8 cellular contexts compared by ENCODE assay signal in the genomic region with DNA sequence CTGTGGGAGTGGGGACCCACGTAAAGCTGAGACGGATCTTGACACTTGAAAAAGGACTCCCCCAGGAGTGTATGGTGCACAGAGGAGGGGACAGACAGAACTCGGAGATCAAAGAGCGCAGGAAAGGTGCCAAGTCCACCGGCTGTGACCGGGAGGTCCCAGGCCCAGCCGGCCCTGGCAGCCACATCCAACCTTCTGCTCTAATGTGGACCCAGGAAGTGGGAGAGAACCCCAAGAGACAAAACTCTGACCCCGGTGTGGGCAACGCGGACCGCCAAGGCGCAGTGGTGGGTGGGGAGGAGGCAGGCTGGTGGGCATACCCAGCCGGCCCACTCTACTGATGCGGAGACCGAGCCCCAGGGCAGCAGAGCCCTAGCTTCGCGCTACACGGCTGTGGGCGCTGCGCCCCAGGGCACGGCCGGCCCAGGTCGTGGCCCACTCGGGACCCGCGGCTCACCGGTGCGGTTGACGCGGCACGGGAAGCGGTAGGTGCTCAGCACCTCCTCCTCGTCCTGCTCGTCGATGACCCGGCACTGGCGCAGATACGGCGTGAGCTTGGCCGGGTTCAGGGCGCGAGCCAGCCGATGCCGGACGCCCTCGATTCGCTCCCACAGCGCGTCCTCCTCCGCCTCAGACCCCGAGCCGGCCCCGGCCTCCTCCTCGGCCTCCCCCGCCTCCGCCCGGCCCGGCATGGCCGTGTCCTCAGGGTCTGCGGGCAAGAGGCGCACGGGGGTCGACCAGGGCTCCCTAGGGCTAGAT. TPM values are rescaled to one million over a fixed set of nuclear protein-coding genes. Genes with fewer than 3 reads are reported as not detected.
DNase-seq lines count a peak whose midpoint lies in the region; TF ChIP-seq lines count a peak whose summit lies in the region.

No MANE protein-coding gene starts in this region.

- peaks cover 53% of the 10 kb centered on the region for H3K79me2 ChIP-seq in PC-9 (ENCODE audit: low read depth)
- no peaks in the 10 kb centered on the region for H3K79me2 ChIP-seq in neural progenitor cell (ENCODE audit: low read depth)

- H3K36me3 ChIP-seq in BLaER1, result no peaks in the 10 kb centered on the region
- H3K36me3 ChIP-seq in PC-9 (ENCODE audit: low read depth), result 0 out of 2 replicates have a peak, but pooled peaks cover 11% of the 10 kb centered on the region
- H3K36me3 ChIP-seq in neural progenitor cell, result no peaks in the 10 kb centered on the region

- H4K20me1 ChIP-seq in BLaER1, result peaks cover 34% of the 10 kb centered on the region
- no peaks in the 10 kb centered on the region for H4K20me1 ChIP-seq in PC-9 (ENCODE audit: insufficient read depth)
- H4K20me1 ChIP-seq in neural progenitor cell (ENCODE audit: low read depth), result no peaks in the 10 kb centered on the region

- peaks cover 31% of the 10 kb centered on the region for H3K4me1 Mint-ChIP-seq in neural progenitor cell

- intact Hi-C loops in PC-9 (cut with micrococcal nuclease; ENCODE audit: unreplicated experiment), result no loop called here

- H3K4me1 ChIP-seq in BLaER1 (peaks cover 14% of the 10 kb centered on the region), PC-9 (replicated peaks; ENCODE audit: insufficient read depth) (peaks cover 22% of the 10 kb centered on the region), neural progenitor cell (no peaks in the 10 kb centered on the region)

- peaks cover 96% of the 10 kb centered on the region for H3K27me3 ChIP-seq in BLaER1
- no peaks in the 10 kb centered on the region for H3K27me3 ChIP-seq in PC-9 (ENCODE audit: insufficient read depth, low read depth)
- H3K27me3 ChIP-seq in neural progenitor cell, result peaks cover 69% of the 10 kb centered on the region

- H3K4me3 ChIP-seq in BLaER1 (peak overlapping the region; percentile 66), PC-9 (peak overlapping the region; percentile 76), epithelial cell of proximal tubule (ENCODE audit: low read depth, low read length) (peak overlapping the region; percentile 87), neural progenitor cell (peak overlapping the region; percentile 64)

- H2AFZ ChIP-seq in PC-9, result peak overlapping the region; percentile 87
- H2AFZ ChIP-seq in neural progenitor cell (replicated peaks), result peak overlapping the region; percentile 96

- H3K4me3 Mint-ChIP-seq in neural progenitor cell, result peak overlapping the region; percentile 86

- DNase-seq in PC-9, result peak in 1 of 2 experiments; percentile 26
- no peak for DNase-seq in epithelial cell of proximal tubule (ENCODE audit: low read depth)
- peak; percentile 49 for DNase-seq in neural progenitor cell (ENCODE audit: low spot score)
- no peak for DNase-seq in NCI-H446 (lab: John Stamatoyannopoulos, UW)
- no peak for DNase-seq in T1000 (lab: John Stamatoyannopoulos, UW)
- no peak for DNase-seq in NCI-H1105 treated with DMSO at 0.1 percent for 48 hours (lab: John Stamatoyannopoulos, UW)
- no peak for DNase-seq in HuH-7.5 (ENCODE audit: low spot score)

- H3K9ac ChIP-seq in BLaER1 (0 out of 2 replicates have a peak overlapping the region, but pooled peaks have one; percentile 19), neural progenitor cell (no peak overlapping the region)

- peaks cover 4% of the 10 kb centered on the region for H3K9me3 Mint-ChIP-seq in neural progenitor cell

- BruUV-seq in PC-9 (replicated peaks; lab: Mats Ljungman, UMichigan), result no TSS peak

- H3K9me2 ChIP-seq in PC-9 (ENCODE audit: insufficient read depth), result no peaks in the 10 kb centered on the region

- peaks cover 4% of the 10 kb centered on the region for H3K36me3 Mint-ChIP-seq in neural progenitor cell

- TF ChIP-seq CTCF in PC-9 (conservative IDR thresholded peaks at IDR 0.05), result no peak
- TF ChIP-seq CTCF in epithelial cell of proximal tubule (conservative IDR thresholded peaks at IDR 0.05; ENCODE audit: low read depth, low read length), result no peak
- no peak for TF ChIP-seq CTCF in neural progenitor cell (IDR thresholded peaks at IDR 0.05)

- H3F3A ChIP-seq in PC-9 (ENCODE audit: insufficient read depth, low read depth), result peaks cover 41% of the 10 kb centered on the region
- H3F3A ChIP-seq in neural progenitor cell (ENCODE audit: low read depth), result peaks cover 7% of the 10 kb centered on the region

- H3K9me3 ChIP-seq in BLaER1 (no peaks in the 10 kb centered on the region), PC-9 (ENCODE audit: insufficient read depth, low read depth) (no peaks in the 10 kb centered on the region), neural progenitor cell (ENCODE audit: low read depth) (no peaks in the 10 kb centered on the region)

- H3K27me3 Mint-ChIP-seq in neural progenitor cell (ENCODE audit: insufficient read depth, low read depth), result peaks cover 25% of the 10 kb centered on the region

- CTCF ChIA-PET in PC-9 (lab: Charles Lee), result interaction anchor here (1.3 kb wide), 1 partner anchor 46 kb away, joined by 13 read pairs; no protein-coding TSS in a partner anchor

- H3K4me2 ChIP-seq in BLaER1, result peak overlapping the region; percentile 86
- peak overlapping the region; percentile 79 for H3K4me2 ChIP-seq in PC-9
- H3K4me2 ChIP-seq in neural progenitor cell, result peak overlapping the region; percentile 93

- peak overlapping the region; percentile 51 for H3K27ac Mint-ChIP-seq in neural progenitor cell

- POLR2A ChIA-PET in PC-9 (lab: Charles Lee; ENCODE audit: unreplicated experiment), result interaction anchor here (0.6 kb wide), 1 partner anchor 16 kb away, joined by 3 read pairs; no protein-coding TSS in a partner anchor

- H3K27ac ChIP-seq in BLaER1 (no peak overlapping the region), PC-9 (no peak overlapping the region), neural progenitor cell (no peak overlapping the region)

RNA-seq across cellular contexts. Expression of a gene that starts 0.5 kb away (rescaled TPM):
- total RNA-seq in PC-9 (2021) (63.9 and 76.7 TPM in 2 replicates), epithelial cell of proximal tubule (60.0 and 63.8 TPM in 2 replicates), neural progenitor cell (ENCODE audit: low replicate concordance) (1.5 and 6.2 TPM in 2 replicates)

RNA-seq across cellular contexts. Expression of a gene that starts 32.5 kb away (rescaled TPM):
- total RNA-seq in PC-9 (2021) (26.0 and 28.1 TPM in 2 replicates), epithelial cell of proximal tubule (0.07 TPM in 1 of 2 replicates, not detected in the other), neural progenitor cell (ENCODE audit: low replicate concordance) (2.3 and 10.6 TPM in 2 replicates)

RNA-seq across cellular contexts. Expression of a gene that starts 41.6 kb away (rescaled TPM):
- total RNA-seq in PC-9 (2021) (94.0 and 110 TPM in 2 replicates), epithelial cell of proximal tubule (102 and 110 TPM in 2 replicates), neural progenitor cell (ENCODE audit: low replicate concordance) (0.84 and 1.8 TPM in 2 replicates)

Comparison
In these comparisons a context has a peak if more than half of its experiments do, and no peak if none do; other contexts are left out.
1. RNA of a gene that starts 41.6 kb away (total RNA-seq): 102 to 110 TPM in epithelial cell of proximal tubule and 94.0 to 110 TPM in PC-9; 0.84 to 1.8 TPM in neural progenitor cell; every median in the first group is over 10 times any median in the second.
2. Peak in every context shown above with its lines, with median percentiles within 50 percentile points of each other: H3K4me2 ChIP-seq and H3K4me3 ChIP-seq.